Comparison of ENCODE assay signal across 1 cellular context in the genomic region with DNA sequence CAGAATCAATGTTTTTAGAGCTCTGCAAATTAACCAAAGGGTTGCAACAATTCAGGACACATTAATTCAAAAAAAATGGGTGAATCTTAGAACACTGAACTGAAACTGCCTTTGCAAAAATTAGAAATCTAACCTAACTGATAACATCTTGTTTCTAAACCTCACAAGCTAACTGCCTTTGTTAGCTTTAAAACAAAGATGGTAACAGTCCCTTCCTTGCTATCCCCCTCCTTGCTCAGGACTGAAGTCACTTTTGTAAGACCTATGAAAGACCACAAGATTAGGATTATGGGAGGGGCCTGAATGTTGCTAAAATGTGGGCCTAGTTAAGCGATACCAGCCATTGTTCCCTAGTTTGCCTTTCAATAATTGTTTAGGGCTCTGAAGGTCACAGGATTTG.
TF ChIP-seq lines count a peak whose summit lies in the region.

No MANE protein-coding gene starts in this region.

TF ChIP-seq in H1, 55 proteins besides CTCF, POLR2A, EP300 and RAD21:
- TF ChIP-seq SP2 (IDR thresholded peaks at IDR 0.05; ENCODE audit: low read length): no peak
TF ChIP-seq in H1: peak in this region for 0.
